ENCODE assay signal across 1 cellular context in the genomic region with DNA sequence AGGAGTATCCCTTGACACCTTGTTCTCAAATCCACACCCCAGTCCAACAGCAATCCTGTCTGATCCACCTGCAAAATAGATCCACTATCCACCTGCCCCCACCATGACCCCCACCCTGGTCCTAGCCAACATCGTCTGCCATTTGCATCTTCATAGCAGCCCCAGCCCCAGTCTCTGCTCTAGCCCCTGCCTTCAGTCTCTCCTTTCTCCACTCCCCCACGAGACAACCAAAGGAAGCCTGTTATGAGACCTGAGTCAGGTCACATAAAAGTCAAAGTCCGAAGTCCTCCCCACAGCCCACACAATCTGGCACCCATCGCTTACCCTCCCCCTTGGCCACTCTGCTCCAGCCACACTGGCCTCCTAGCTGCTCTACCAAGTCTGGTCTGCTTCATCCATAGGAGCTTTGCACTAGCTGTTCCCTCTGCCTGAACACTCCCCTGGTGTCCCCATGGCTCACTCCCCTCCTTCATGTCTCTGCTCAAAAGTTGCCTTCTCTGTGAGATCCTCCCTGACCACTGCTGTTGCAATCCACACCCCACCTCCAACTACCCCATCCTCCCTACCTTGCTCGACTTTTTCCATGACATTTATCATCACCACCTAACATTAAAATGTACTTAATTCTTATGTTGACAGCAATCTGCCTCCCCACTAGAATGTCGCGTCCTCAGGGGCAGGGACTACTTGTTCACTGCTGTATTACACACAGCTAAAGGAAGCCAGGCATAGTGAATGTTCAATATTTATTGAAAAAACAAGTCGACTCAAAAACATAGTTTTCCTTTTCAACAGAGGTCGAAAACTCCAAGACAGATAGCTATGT.
TF ChIP-seq lines count a peak whose summit lies in the region.

No MANE protein-coding gene starts in this region.

TF ChIP-seq in HepG2, 621 proteins besides CTCF, POLR2A, EP300 and RAD21 (continued from another document and continues in another):
- TF ChIP-seq, protein P1, sequence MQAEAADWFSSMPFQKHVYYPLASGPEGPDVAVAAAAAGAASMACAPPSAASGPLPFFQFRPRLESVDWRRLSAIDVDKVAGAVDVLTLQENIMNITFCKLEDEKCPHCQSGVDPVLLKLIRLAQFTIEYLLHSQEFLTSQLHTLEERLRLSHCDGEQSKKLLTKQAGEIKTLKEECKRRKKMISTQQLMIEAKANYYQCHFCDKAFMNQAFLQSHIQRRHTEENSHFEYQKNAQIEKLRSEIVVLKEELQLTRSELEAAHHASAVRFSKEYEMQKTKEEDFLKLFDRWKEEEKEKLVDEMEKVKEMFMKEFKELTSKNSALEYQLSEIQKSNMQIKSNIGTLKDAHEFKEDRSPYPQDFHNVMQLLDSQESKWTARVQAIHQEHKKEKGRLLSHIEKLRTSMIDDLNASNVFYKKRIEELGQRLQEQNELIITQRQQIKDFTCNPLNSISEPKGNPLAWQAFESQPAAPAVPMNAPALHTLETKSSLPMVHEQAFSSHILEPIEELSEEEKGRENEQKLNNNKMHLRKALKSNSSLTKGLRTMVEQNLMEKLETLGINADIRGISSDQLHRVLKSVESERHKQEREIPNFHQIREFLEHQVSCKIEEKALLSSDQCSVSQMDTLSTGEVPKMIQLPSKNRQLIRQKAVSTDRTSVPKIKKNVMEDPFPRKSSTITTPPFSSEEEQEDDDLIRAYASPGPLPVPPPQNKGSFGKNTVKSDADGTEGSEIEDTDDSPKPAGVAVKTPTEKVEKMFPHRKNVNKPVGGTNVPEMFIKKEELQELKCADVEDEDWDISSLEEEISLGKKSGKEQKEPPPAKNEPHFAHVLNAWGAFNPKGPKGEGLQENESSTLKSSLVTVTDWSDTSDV (CRISPR knock-in tag; IDR thresholded peaks at IDR 0.05) = no peak
- TF ChIP-seq KLF6 (CRISPR knock-in tag; IDR thresholded peaks at IDR 0.05) (no peak), MEF2D (CRISPR knock-in tag; IDR thresholded peaks at IDR 0.05) (0 out of 2 replicates have a peak, but pooled peaks have one; percentile 25), ZBTB37 (CRISPR knock-in tag; IDR thresholded peaks at IDR 0.05) (no peak), ZNF790 (CRISPR knock-in tag; IDR thresholded peaks at IDR 0.05; ENCODE audit: borderline replicate concordance) (no peak; the same call in 1 of the 2 replicates), ASH2L (IDR thresholded peaks at IDR 0.05; ENCODE audit: insufficient read length, low read depth, low read length) (peak; percentile 66), KLF12 (CRISPR knock-in tag; IDR thresholded peaks at IDR 0.05; ENCODE audit: borderline replicate concordance) (no peak), ZNF256 (CRISPR knock-in tag; conservative IDR thresholded peaks at IDR 0.05) (no peak), ZNF326 (CRISPR knock-in tag; IDR thresholded peaks at IDR 0.05; ENCODE audit: borderline replicate concordance) (no peak), HDAC6 (IDR thresholded peaks at IDR 0.05; ENCODE audit: low read depth, low read length) (no peak), TOE1 (CRISPR knock-in tag; IDR thresholded peaks at IDR 0.05) (no peak), CENPX (CRISPR knock-in tag; IDR thresholded peaks at IDR 0.05) (no peak), ZNF441 (CRISPR knock-in tag; IDR thresholded peaks at IDR 0.05; ENCODE audit: borderline replicate concordance) (no peak), FOXA3 (CRISPR knock-in tag; IDR thresholded peaks at IDR 0.05) (no peak; the same call in 1 of the 2 replicates), HNF4A (CRISPR knock-in tag; IDR thresholded peaks at IDR 0.05) (peak; percentile 94), ZNF841 (CRISPR knock-in tag; IDR thresholded peaks at IDR 0.05; ENCODE audit: borderline replicate concordance) (no peak), U2AF2 (IDR thresholded peaks at IDR 0.05; ENCODE audit: low read depth, low read length) (no peak), CEBPZ (IDR thresholded peaks at IDR 0.05; ENCODE audit: low read length) (no peak), ZNF251 (CRISPR knock-in tag; IDR thresholded peaks at IDR 0.05) (no peak), BCLAF1 (IDR thresholded peaks at IDR 0.05) (no peak), FOSL1 (CRISPR knock-in tag; IDR thresholded peaks at IDR 0.05; ENCODE audit: borderline replicate concordance) (no peak), ZNF570 (CRISPR knock-in tag; IDR thresholded peaks at IDR 0.05; ENCODE audit: borderline replicate concordance) (no peak), FOXK2 (IDR thresholded peaks at IDR 0.05) (no peak), NFRKB (IDR thresholded peaks at IDR 0.05) (no peak), ZNF234 (CRISPR knock-in tag; conservative IDR thresholded peaks at IDR 0.05) (no peak), KLF16 (CRISPR knock-in tag; IDR thresholded peaks at IDR 0.05) (0 out of 4 replicates have a peak, but pooled peaks of 1 of the 2 experiments have one; percentile 21), TCF7L2 (IDR thresholded peaks at IDR 0.05; ENCODE audit: low read depth, low read length) (no peak), MIER3 (CRISPR knock-in tag; IDR thresholded peaks at IDR 0.05; ENCODE audit: borderline replicate concordance) (peak; percentile 59; the same call in 1 of the 2 replicates), ZNF850 (CRISPR knock-in tag; conservative IDR thresholded peaks at IDR 0.05) (no peak), HNF4G (IDR thresholded peaks at IDR 0.05; ENCODE audit: borderline replicate concordance, low read depth, low read length) (peak; percentile 96), HNF4G (CRISPR knock-in tag; IDR thresholded peaks at IDR 0.05; ENCODE audit: borderline replicate concordance, low read depth) (peak; percentile 90), IRF2 (CRISPR knock-in tag; IDR thresholded peaks at IDR 0.05) (peak; percentile 55; the same call in 1 of the 2 replicates), ZNF205 (CRISPR knock-in tag; IDR thresholded peaks at IDR 0.05) (no peak), KAT2B (IDR thresholded peaks at IDR 0.05; ENCODE audit: borderline replicate concordance, low read depth, low read length) (no peak), ZNF549 (CRISPR knock-in tag; IDR thresholded peaks at IDR 0.05) (no peak), XBP1 (CRISPR knock-in tag; IDR thresholded peaks at IDR 0.05) (no peak), SP1 (IDR thresholded peaks at IDR 0.05) (no peak), SP1 (CRISPR knock-in tag; IDR thresholded peaks at IDR 0.05) (no peak), NFYC (CRISPR knock-in tag; IDR thresholded peaks at IDR 0.05) (no peak), ZNF567 (CRISPR knock-in tag; IDR thresholded peaks at IDR 0.05; ENCODE audit: borderline replicate concordance) (no peak), ZNF275 (CRISPR knock-in tag; IDR thresholded peaks at IDR 0.05; ENCODE audit: borderline replicate concordance) (0 out of 2 replicates have a peak, but pooled peaks have one; percentile 19), ZNF543 (CRISPR knock-in tag; IDR thresholded peaks at IDR 0.05) (no peak), NFATC3 (CRISPR knock-in tag; IDR thresholded peaks at IDR 0.05) (no peak), PHB2 (IDR thresholded peaks at IDR 0.05; ENCODE audit: partially characterized antibody) (no peak), SP4 (CRISPR knock-in tag; IDR thresholded peaks at IDR 0.05) (no peak), SALL1 (CRISPR knock-in tag; IDR thresholded peaks at IDR 0.05) (peak; percentile 88), ZNF282 (IDR thresholded peaks at IDR 0.05; ENCODE audit: partially characterized antibody) (no peak), SAFB2 (CRISPR knock-in tag; IDR thresholded peaks at IDR 0.05; ENCODE audit: borderline replicate concordance, low read depth) (no peak), NFE2 (CRISPR knock-in tag; IDR thresholded peaks at IDR 0.05) (no peak)
- TF ChIP-seq, protein P2, sequence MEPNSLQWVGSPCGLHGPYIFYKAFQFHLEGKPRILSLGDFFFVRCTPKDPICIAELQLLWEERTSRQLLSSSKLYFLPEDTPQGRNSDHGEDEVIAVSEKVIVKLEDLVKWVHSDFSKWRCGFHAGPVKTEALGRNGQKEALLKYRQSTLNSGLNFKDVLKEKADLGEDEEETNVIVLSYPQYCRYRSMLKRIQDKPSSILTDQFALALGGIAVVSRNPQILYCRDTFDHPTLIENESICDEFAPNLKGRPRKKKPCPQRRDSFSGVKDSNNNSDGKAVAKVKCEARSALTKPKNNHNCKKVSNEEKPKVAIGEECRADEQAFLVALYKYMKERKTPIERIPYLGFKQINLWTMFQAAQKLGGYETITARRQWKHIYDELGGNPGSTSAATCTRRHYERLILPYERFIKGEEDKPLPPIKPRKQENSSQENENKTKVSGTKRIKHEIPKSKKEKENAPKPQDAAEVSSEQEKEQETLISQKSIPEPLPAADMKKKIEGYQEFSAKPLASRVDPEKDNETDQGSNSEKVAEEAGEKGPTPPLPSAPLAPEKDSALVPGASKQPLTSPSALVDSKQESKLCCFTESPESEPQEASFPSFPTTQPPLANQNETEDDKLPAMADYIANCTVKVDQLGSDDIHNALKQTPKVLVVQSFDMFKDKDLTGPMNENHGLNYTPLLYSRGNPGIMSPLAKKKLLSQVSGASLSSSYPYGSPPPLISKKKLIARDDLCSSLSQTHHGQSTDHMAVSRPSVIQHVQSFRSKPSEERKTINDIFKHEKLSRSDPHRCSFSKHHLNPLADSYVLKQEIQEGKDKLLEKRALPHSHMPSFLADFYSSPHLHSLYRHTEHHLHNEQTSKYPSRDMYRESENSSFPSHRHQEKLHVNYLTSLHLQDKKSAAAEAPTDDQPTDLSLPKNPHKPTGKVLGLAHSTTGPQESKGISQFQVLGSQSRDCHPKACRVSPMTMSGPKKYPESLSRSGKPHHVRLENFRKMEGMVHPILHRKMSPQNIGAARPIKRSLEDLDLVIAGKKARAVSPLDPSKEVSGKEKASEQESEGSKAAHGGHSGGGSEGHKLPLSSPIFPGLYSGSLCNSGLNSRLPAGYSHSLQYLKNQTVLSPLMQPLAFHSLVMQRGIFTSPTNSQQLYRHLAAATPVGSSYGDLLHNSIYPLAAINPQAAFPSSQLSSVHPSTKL (CRISPR knock-in tag; IDR thresholded peaks at IDR 0.05) = peak; percentile 62; the same call in 1 of the 2 replicates
- TF ChIP-seq, protein P3, sequence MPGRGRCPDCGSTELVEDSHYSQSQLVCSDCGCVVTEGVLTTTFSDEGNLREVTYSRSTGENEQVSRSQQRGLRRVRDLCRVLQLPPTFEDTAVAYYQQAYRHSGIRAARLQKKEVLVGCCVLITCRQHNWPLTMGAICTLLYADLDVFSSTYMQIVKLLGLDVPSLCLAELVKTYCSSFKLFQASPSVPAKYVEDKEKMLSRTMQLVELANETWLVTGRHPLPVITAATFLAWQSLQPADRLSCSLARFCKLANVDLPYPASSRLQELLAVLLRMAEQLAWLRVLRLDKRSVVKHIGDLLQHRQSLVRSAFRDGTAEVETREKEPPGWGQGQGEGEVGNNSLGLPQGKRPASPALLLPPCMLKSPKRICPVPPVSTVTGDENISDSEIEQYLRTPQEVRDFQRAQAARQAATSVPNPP (CRISPR knock-in tag; IDR thresholded peaks at IDR 0.05) = no peak
